ENCODE assay signal across 1 cellular context in genomic region chr14:74085828-74086227, GRCh38.
TF ChIP-seq lines count a peak whose summit lies in the region.

No MANE protein-coding gene starts in this region.

TF ChIP-seq in GM12878, 131 proteins besides CTCF, POLR2A, EP300 and RAD21 (continued from another document):
- no peak for TF ChIP-seq CEBPZ (IDR thresholded peaks at IDR 0.05; ENCODE audit: low read depth, low read length)
- TF ChIP-seq RAD51 (IDR thresholded peaks at IDR 0.05) = no peak
- TF ChIP-seq RCOR1 (conservative IDR thresholded peaks at IDR 0.05; ENCODE audit: low read depth, low read length) = no peak
- no peak for TF ChIP-seq BCLAF1 (IDR thresholded peaks at IDR 0.05)
- no peak for TF ChIP-seq PAX5 (IDR thresholded peaks at IDR 0.05; ENCODE audit: borderline replicate concordance, low read depth, low read length)
- no peak for TF ChIP-seq CUX1 (IDR thresholded peaks at IDR 0.05; ENCODE audit: insufficient replicate concordance, low read depth, low read length)
- peak; percentile 81 for TF ChIP-seq RUNX3 (IDR thresholded peaks at IDR 0.05; ENCODE audit: low read length)
- no peak for TF ChIP-seq TBL1XR1 (IDR thresholded peaks at IDR 0.05; ENCODE audit: low read depth, low read length)
- TF ChIP-seq ESRRA (IDR thresholded peaks at IDR 0.05; ENCODE audit: low read length) = no peak
- no peak for TF ChIP-seq NR2C2 (IDR thresholded peaks at IDR 0.05; ENCODE audit: borderline replicate concordance, control insufficient read depth, insufficient read length, low read depth)
- no peak for TF ChIP-seq RELA (IDR thresholded peaks at IDR 0.05; ENCODE audit: borderline replicate concordance, partially characterized antibody)
- peak; percentile 93 for TF ChIP-seq JUNB (IDR thresholded peaks at IDR 0.05)
- TF ChIP-seq USF1 (IDR thresholded peaks at IDR 0.05; ENCODE audit: borderline replicate concordance, extremely low read length, insufficient read depth, low read depth, low read length) = no peak
- TF ChIP-seq SUPT20H (IDR thresholded peaks at IDR 0.05; ENCODE audit: borderline replicate concordance, control insufficient read depth, low read depth, low read length) = no peak
- no peak for TF ChIP-seq CBFB (IDR thresholded peaks at IDR 0.05; ENCODE audit: low read depth)
- no peak for TF ChIP-seq BHLHE40 (IDR thresholded peaks at IDR 0.05; ENCODE audit: borderline replicate concordance in 1 of 2, low read depth in 2 of 2, low read length in 1 of 2)
- TF ChIP-seq NFIC (IDR thresholded peaks at IDR 0.05; ENCODE audit: low read depth, low read length) = peak; percentile 77
- no peak for TF ChIP-seq ZBED1 (IDR thresholded peaks at IDR 0.05; ENCODE audit: borderline replicate concordance)
- TF ChIP-seq MEF2B (IDR thresholded peaks at IDR 0.05; ENCODE audit: partially characterized antibody, poor library complexity, severe bottlenecking) = peak; percentile 61
- no peak for TF ChIP-seq HSF1 (IDR thresholded peaks at IDR 0.05; ENCODE audit: low read depth, low read length)
- no peak for TF ChIP-seq YY1 (IDR thresholded peaks at IDR 0.05; ENCODE audit: low read depth, low read length)
